Comparison of ENCODE assay signal across 1 cellular context in the genomic region with DNA sequence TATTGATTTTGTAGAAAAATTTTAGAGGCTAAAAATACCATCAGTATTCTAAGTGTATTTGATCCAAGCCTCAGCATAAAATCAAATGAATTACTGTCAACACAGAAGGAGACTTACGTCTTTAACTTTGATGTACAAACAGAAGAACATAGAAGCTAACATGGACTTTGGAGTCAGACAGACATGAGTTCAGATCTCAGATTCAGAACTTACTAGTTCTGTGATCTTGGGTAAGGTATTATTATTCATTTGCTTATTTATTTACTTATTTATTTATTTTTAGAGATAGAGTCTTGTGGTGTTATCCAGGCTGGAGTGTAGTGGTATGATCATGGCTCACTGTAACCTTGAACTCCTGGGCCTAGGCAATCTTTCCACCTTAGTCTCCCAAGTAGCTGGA.
TF ChIP-seq lines count a peak whose summit lies in the region.

No MANE protein-coding gene starts in this region.

TF ChIP-seq in IMR-90, 13 proteins besides CTCF, POLR2A, EP300 and RAD21:
- TF ChIP-seq, protein P1, sequence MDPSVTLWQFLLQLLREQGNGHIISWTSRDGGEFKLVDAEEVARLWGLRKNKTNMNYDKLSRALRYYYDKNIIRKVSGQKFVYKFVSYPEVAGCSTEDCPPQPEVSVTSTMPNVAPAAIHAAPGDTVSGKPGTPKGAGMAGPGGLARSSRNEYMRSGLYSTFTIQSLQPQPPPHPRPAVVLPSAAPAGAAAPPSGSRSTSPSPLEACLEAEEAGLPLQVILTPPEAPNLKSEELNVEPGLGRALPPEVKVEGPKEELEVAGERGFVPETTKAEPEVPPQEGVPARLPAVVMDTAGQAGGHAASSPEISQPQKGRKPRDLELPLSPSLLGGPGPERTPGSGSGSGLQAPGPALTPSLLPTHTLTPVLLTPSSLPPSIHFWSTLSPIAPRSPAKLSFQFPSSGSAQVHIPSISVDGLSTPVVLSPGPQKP (IDR thresholded peaks at IDR 0.05; ENCODE audit: borderline replicate concordance, low read depth, low read length) = no peak
- TF ChIP-seq RFX5 (IDR thresholded peaks at IDR 0.05; ENCODE audit: low read depth, low read length) (no peak), FOS (IDR thresholded peaks at IDR 0.05; ENCODE audit: low read depth, low read length) (no peak), CHD1 (IDR thresholded peaks at IDR 0.05; ENCODE audit: low read depth, low read length) (no peak), CEBPB (IDR thresholded peaks at IDR 0.05; ENCODE audit: low read depth, low read length) (no peak), MXI1 (IDR thresholded peaks at IDR 0.05; ENCODE audit: borderline replicate concordance, low read depth, low read length) (no peak), NFE2L2 (IDR thresholded peaks at IDR 0.05; ENCODE audit: low read depth, low read length) (no peak), MAFK (IDR thresholded peaks at IDR 0.05; ENCODE audit: low read depth, low read length) (no peak), BHLHE40 (IDR thresholded peaks at IDR 0.05; ENCODE audit: low read depth, low read length) (no peak), MAZ (IDR thresholded peaks at IDR 0.05; ENCODE audit: borderline replicate concordance, low read depth, low read length) (no peak), SMC3 (IDR thresholded peaks at IDR 0.05; ENCODE audit: low read depth, low read length) (no peak), RCOR1 (IDR thresholded peaks at IDR 0.05; ENCODE audit: insufficient replicate concordance, low read length) (no peak)
- TF ChIP-seq, protein P2, sequence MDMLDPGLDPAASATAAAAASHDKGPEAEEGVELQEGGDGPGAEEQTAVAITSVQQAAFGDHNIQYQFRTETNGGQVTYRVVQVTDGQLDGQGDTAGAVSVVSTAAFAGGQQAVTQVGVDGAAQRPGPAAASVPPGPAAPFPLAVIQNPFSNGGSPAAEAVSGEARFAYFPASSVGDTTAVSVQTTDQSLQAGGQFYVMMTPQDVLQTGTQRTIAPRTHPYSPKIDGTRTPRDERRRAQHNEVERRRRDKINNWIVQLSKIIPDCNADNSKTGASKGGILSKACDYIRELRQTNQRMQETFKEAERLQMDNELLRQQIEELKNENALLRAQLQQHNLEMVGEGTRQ (IDR thresholded peaks at IDR 0.05; ENCODE audit: low read depth, low read length) = no peak
